ENCODE assay signal across 8 cellular contexts in genomic region chr3:122578110-122578740, GRCh38. TPM values are rescaled to one million over a fixed set of nuclear protein-coding genes. Genes with fewer than 3 reads are reported as not detected.
DNase-seq lines count a peak whose midpoint lies in the region; ATAC-seq and TF ChIP-seq lines count a peak whose summit lies in the region.

No MANE protein-coding gene starts in this region.

- H3K4me1 ChIP-seq in left lung: peaks cover 2 to 22% of the 10 kb centered on the region in 2 donors
- peaks cover 0 to 7% (median 4%) of the 10 kb centered on the region in 4 donors for H3K4me1 ChIP-seq in tibial artery

- peaks cover 64% of the 10 kb centered on the region for H3K4me1 Mint-ChIP-seq in activated naive CD4-positive, alpha-beta T cell treated with anti-CD3 and anti-CD28 coated beads, Interleukin-2, amount 10 ng/mL, durations not matched to agents 7 days and 5 days
- peaks cover 39% of the 10 kb centered on the region for H3K4me1 Mint-ChIP-seq in activated T-helper 2 cell treated with anti-CD3 and anti-CD28 coated beads, Interferon-gamma antibody, Interleukin-2, Interleukin-4, amounts not matched to agents 10 μg/mL and 5 μg/mL and 100 μg/mL, durations not matched to agents 14 hours and 24 hours and 36 hours (ENCODE audit: low read depth)

- DNase-seq in activated naive CD4-positive, alpha-beta T cell treated with anti-CD3 and anti-CD28 coated beads, Interleukin-2, amount 10 ng/mL, durations not matched to agents 7 days and 5 days: no peak
- DNase-seq in activated naive CD4-positive, alpha-beta T cell treated with Interleukin-2 at 50 U/mL for 16 hours: no peak
- no peak for DNase-seq in activated T-helper 2 cell treated with anti-CD3 and anti-CD28 coated beads, Interferon-gamma antibody, Interleukin-2, Interleukin-4, amounts not matched to agents 10 μg/mL and 5 μg/mL and 100 μg/mL, durations not matched to agents 14 hours and 24 hours and 36 hours (ENCODE audit: low spot score)
- DNase-seq in left lung (no peak), tibial artery (no peak), SK-N-DZ (ENCODE audit: low spot score) (no peak), GM13977 (ENCODE audit: low spot score) (no peak), glomerular visceral epithelial cell (ENCODE audit: extremely low spot score) (no peak)

- no peaks in the 10 kb centered on the region for H3K27me3 Mint-ChIP-seq in activated naive CD4-positive, alpha-beta T cell treated with anti-CD3 and anti-CD28 coated beads, Interleukin-2, amount 10 ng/mL, durations not matched to agents 7 days and 5 days
- no peaks in the 10 kb centered on the region for H3K27me3 Mint-ChIP-seq in activated T-helper 2 cell treated with anti-CD3 and anti-CD28 coated beads, Interferon-gamma antibody, Interleukin-2, Interleukin-4, amounts not matched to agents 10 μg/mL and 5 μg/mL and 100 μg/mL, durations not matched to agents 14 hours and 24 hours and 36 hours (ENCODE audit: low read depth)

- peaks cover 0 to 16% of the 10 kb centered on the region in 2 donors for H3K36me3 ChIP-seq in left lung
- H3K36me3 ChIP-seq in tibial artery: peaks cover 0 to 10% (median 3%) of the 10 kb centered on the region in 3 donors

- ATAC-seq in left lung: no peak

- H3K9me3 ChIP-seq in left lung (peaks cover 4 to 16% of the 10 kb centered on the region in 2 donors), tibial artery (peaks cover 0 to 15% (median 12%) of the 10 kb centered on the region in 3 donors)

- H3K27ac ChIP-seq in left lung (no peak overlapping the region), tibial artery (no peak overlapping the region)

- H3K4me3 Mint-ChIP-seq in activated naive CD4-positive, alpha-beta T cell treated with anti-CD3 and anti-CD28 coated beads, Interleukin-2, amount 10 ng/mL, durations not matched to agents 7 days and 5 days: peak overlapping the region; percentile 99
- peak overlapping the region; percentile 95 for H3K4me3 Mint-ChIP-seq in activated T-helper 2 cell treated with anti-CD3 and anti-CD28 coated beads, Interferon-gamma antibody, Interleukin-2, Interleukin-4, amounts not matched to agents 10 μg/mL and 5 μg/mL and 100 μg/mL, durations not matched to agents 14 hours and 24 hours and 36 hours (ENCODE audit: low read depth)

- H3K36me3 Mint-ChIP-seq in activated naive CD4-positive, alpha-beta T cell treated with anti-CD3 and anti-CD28 coated beads, Interleukin-2, amount 10 ng/mL, durations not matched to agents 7 days and 5 days: peaks cover 59% of the 10 kb centered on the region
- peaks cover 47% of the 10 kb centered on the region for H3K36me3 Mint-ChIP-seq in activated T-helper 2 cell treated with anti-CD3 and anti-CD28 coated beads, Interferon-gamma antibody, Interleukin-2, Interleukin-4, amounts not matched to agents 10 μg/mL and 5 μg/mL and 100 μg/mL, durations not matched to agents 14 hours and 24 hours and 36 hours (ENCODE audit: low read depth)

- H3K27me3 ChIP-seq in left lung: peaks cover 0 to 6% of the 10 kb centered on the region in 2 donors
- peaks cover 0 to 5% of the 10 kb centered on the region in 2 donors for H3K27me3 ChIP-seq in tibial artery

- H3K27ac Mint-ChIP-seq in activated naive CD4-positive, alpha-beta T cell treated with anti-CD3 and anti-CD28 coated beads, Interleukin-2, amount 10 ng/mL, durations not matched to agents 7 days and 5 days: peak overlapping the region; percentile 97
- peak overlapping the region; percentile 71 for H3K27ac Mint-ChIP-seq in activated T-helper 2 cell treated with anti-CD3 and anti-CD28 coated beads, Interferon-gamma antibody, Interleukin-2, Interleukin-4, amounts not matched to agents 10 μg/mL and 5 μg/mL and 100 μg/mL, durations not matched to agents 14 hours and 24 hours and 36 hours

- in situ Hi-C loops in GM13977 (cut with MboI; ENCODE audit: low pct_unique_long_range_greater_than_20kb, low sequenced_read_pairs, unreplicated experiment): no loop called here

- TF ChIP-seq CTCF in left lung (IDR thresholded peaks at IDR 0.05) (no peak), tibial artery (IDR thresholded peaks at IDR 0.05) (no peak), GM13977 (IDR thresholded peaks at IDR 0.05; ENCODE audit: extremely low read depth, insufficient read depth, missing control alignments) (no peak)

- CTCF ChIA-PET in activated naive CD4-positive, alpha-beta T cell treated with anti-CD3 and anti-CD28 coated beads, Interleukin-2, amount 10 ng/mL, durations not matched to agents 7 days and 5 days (lab: Charles Lee): interaction anchor here (0.9 to 1.6 kb wide), 4 partner anchors 17 to 101 kb away, joined by 3 to 6 read pairs (median 4); no protein-coding TSS in a partner anchor

- H3K4me3 ChIP-seq in left lung (peak overlapping the region; percentile 32 to 50), tibial artery (peak overlapping the region; percentile 32 to 46)

- intact Hi-C loops in activated T-helper 2 cell treated with anti-CD3 and anti-CD28 coated beads, Interferon-gamma antibody, Interleukin-2, Interleukin-4, amounts not matched to agents 10 μg/mL and 5 μg/mL and 100 μg/mL, durations not matched to agents 14 hours and 24 hours and 36 hours (cut with micrococcal nuclease): loop anchor here (5.0 kb wide), 1 partner anchor 104 kb away; the partner anchor contains the start of gene PARP14
- intact Hi-C loops in left lung (cut with DNase I) (no loop called here), tibial artery (cut with DNase I; ENCODE audit: low total_unique reads) (no loop called here)

- H3K9me3 Mint-ChIP-seq in activated naive CD4-positive, alpha-beta T cell treated with anti-CD3 and anti-CD28 coated beads, Interleukin-2, amount 10 ng/mL, durations not matched to agents 7 days and 5 days: peaks cover 22% of the 10 kb centered on the region
- H3K9me3 Mint-ChIP-seq in activated T-helper 2 cell treated with anti-CD3 and anti-CD28 coated beads, Interferon-gamma antibody, Interleukin-2, Interleukin-4, amounts not matched to agents 10 μg/mL and 5 μg/mL and 100 μg/mL, durations not matched to agents 14 hours and 24 hours and 36 hours: peaks cover 21% of the 10 kb centered on the region

RNA-seq across cellular contexts. Expression of gene PARP15, which starts 0.8 kb away (rescaled TPM):
- 14.4 and 16.1 TPM in 2 replicates for total RNA-seq in activated T-helper 2 cell treated with anti-CD3 and anti-CD28 coated beads, Interferon-gamma antibody, Interleukin-2, Interleukin-4, amounts not matched to agents 10 μg/mL and 5 μg/mL and 100 μg/mL, durations not matched to agents 14 hours and 24 hours and 36 hours
- total RNA-seq in left lung: 1 to 10 TPM; 3.1 to 5.8 TPM
- not detected in 2 replicates for polyA plus RNA-seq in SK-N-DZ (2014; cell fraction: cytosol; rRNA removed)
- not detected in 2 replicates for polyA plus RNA-seq in SK-N-DZ (2014; cell fraction: nucleus; rRNA removed)

RNA-seq across cellular contexts. Expression of gene DTX3L, which starts 14.1 kb away (rescaled TPM):
- total RNA-seq in activated T-helper 2 cell treated with anti-CD3 and anti-CD28 coated beads, Interferon-gamma antibody, Interleukin-2, Interleukin-4, amounts not matched to agents 10 μg/mL and 5 μg/mL and 100 μg/mL, durations not matched to agents 14 hours and 24 hours and 36 hours: 32.4 and 34.3 TPM in 2 replicates
- total RNA-seq in left lung: 10 to 100 TPM; 63.0 to 75.3 TPM
- 0.86 and 1.8 TPM in 2 replicates for polyA plus RNA-seq in SK-N-DZ (2014; cell fraction: cytosol; rRNA removed)
- polyA plus RNA-seq in SK-N-DZ (2014; cell fraction: nucleus; rRNA removed): 0.46 and 0.74 TPM in 2 replicates

RNA-seq across cellular contexts. Expression of gene PARP9, which starts 14.1 kb away (rescaled TPM):
- 29.8 and 31.0 TPM in 2 replicates for total RNA-seq in activated T-helper 2 cell treated with anti-CD3 and anti-CD28 coated beads, Interferon-gamma antibody, Interleukin-2, Interleukin-4, amounts not matched to agents 10 μg/mL and 5 μg/mL and 100 μg/mL, durations not matched to agents 14 hours and 24 hours and 36 hours
- total RNA-seq in left lung: 10 to 100 TPM; 57.0 to 75.4 TPM
- polyA plus RNA-seq in SK-N-DZ (2014; cell fraction: cytosol; rRNA removed): 3.2 and 3.5 TPM in 2 replicates
- polyA plus RNA-seq in SK-N-DZ (2014; cell fraction: nucleus; rRNA removed): 3.5 and 3.7 TPM in 2 replicates
